ENCODE assay signal across 8 cellular contexts in the genomic region with DNA sequence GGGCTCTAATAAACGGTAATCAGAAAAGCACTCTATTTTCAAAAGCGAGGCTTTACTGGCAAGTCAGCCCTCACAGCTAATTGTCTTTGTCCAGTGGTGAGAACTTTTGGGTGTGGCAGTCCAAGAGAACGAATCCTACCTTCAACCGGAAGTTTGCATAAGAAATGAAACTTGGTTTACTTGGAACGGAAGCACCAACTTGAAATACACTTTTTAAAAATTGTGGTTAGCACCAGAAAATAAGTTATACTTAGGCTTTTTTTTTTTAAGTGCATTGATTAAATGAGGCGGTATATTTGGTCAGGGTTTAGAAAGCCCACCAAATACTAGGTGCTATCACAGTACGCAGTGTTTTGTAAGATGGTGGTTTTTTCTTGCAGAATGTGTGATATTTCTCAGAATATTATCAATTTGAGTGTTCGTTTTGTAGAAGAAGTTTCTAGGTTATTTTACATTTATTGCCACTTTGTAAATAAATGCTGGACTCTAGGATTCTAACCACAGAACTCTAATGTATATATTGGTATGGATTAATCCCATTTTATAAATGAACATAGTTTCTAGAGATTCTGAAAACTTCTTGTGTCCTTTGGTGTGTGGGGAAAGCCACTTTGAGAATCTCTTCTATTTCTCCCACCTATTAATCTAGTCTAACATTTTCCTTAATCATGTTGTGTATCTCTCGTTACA. TPM values are rescaled to one million over a fixed set of nuclear protein-coding genes. Genes with fewer than 3 reads are reported as not detected.
DNase-seq lines count a peak whose midpoint lies in the region; ATAC-seq and TF ChIP-seq lines count a peak whose summit lies in the region.

No MANE protein-coding gene starts in this region.

- peak overlapping the region; percentile 99 for H3K27ac ChIP-seq in SJCRH30

- peak overlapping the region; percentile 93 for H3K4me3 ChIP-seq in SJCRH30

- H3K27me3 ChIP-seq in SJCRH30: no peaks in the 10 kb centered on the region

- no peaks in the 10 kb centered on the region for H3K9me3 ChIP-seq in SJCRH30 (replicated peaks)

- no peaks in the 10 kb centered on the region for H3K9me3 Mint-ChIP-seq in effector memory CD8-positive, alpha-beta T cell
- no peaks in the 10 kb centered on the region for H3K9me3 Mint-ChIP-seq in natural killer cell treated with Interleukin-12 subunit alpha and Interleukin-12 subunit beta and Interleukin-15 and Interleukin-18, amount 100 ng/mL, for 72 hours

- H3K36me3 Mint-ChIP-seq in effector memory CD8-positive, alpha-beta T cell (ENCODE audit: insufficient read depth): peaks cover 50% of the 10 kb centered on the region
- peaks cover 29% of the 10 kb centered on the region for H3K36me3 Mint-ChIP-seq in natural killer cell treated with Interleukin-12 subunit alpha and Interleukin-12 subunit beta and Interleukin-15 and Interleukin-18, amount 100 ng/mL, for 72 hours

- H3K36me3 ChIP-seq in SJCRH30: peaks cover 23% of the 10 kb centered on the region

- H3K4me1 ChIP-seq in SJCRH30: peaks cover 15% of the 10 kb centered on the region

- TF ChIP-seq CTCF in GM20000 (IDR thresholded peaks at IDR 0.05; ENCODE audit: extremely low read depth, missing control alignments): no peak

- H3K4me1 Mint-ChIP-seq in effector memory CD8-positive, alpha-beta T cell (ENCODE audit: low read depth in 2 of 2): peaks cover 43 to 60% of the 10 kb centered on the region in 2 donors
- H3K4me1 Mint-ChIP-seq in natural killer cell treated with Interleukin-12 subunit alpha and Interleukin-12 subunit beta and Interleukin-15 and Interleukin-18, amount 100 ng/mL, for 72 hours (ENCODE audit: low read depth in 2 of 2): peaks cover 48 to 73% of the 10 kb centered on the region in 2 donors

- H3K27ac Mint-ChIP-seq in effector memory CD8-positive, alpha-beta T cell: peak overlapping the region; percentile 96 to 97
- peak overlapping the region; percentile 80 to 93 for H3K27ac Mint-ChIP-seq in natural killer cell treated with Interleukin-12 subunit alpha and Interleukin-12 subunit beta and Interleukin-15 and Interleukin-18, amount 100 ng/mL, for 72 hours

- H3K4me3 Mint-ChIP-seq in effector memory CD8-positive, alpha-beta T cell: peak overlapping the region; percentile 78 to 89
- H3K4me3 Mint-ChIP-seq in natural killer cell treated with Interleukin-12 subunit alpha and Interleukin-12 subunit beta and Interleukin-15 and Interleukin-18, amount 100 ng/mL, for 72 hours: peak overlapping the region; percentile 88

- peak; percentile 18 for ATAC-seq in effector memory CD8-positive, alpha-beta T cell (replicated peaks)
- ATAC-seq in natural killer cell treated with Interleukin-12 subunit alpha and Interleukin-12 subunit beta and Interleukin-15 and Interleukin-18, amount 100 ng/mL, for 72 hours: peak; percentile 11 to 51
- ATAC-seq in HG03432 (IDR thresholded peaks at IDR 0.05; ENCODE audit: unreplicated experiment): no peak

- DNase-seq in AML-193 (lab: John Stamatoyannopoulos, UW) (peak; percentile 53 to 67), GM20000 (ENCODE audit: low spot score) (peak; percentile 58), SJCRH30 (peak; percentile 14 to 37), cortex of kidney (lab: John Stamatoyannopoulos, UW) (no peak), iPS-NIHi7 (ENCODE audit: extremely low spot score) (no peak)
- DNase-seq in effector memory CD8-positive, alpha-beta T cell: peak in 2 of 3 experiments; percentile 9 to 19
- DNase-seq in natural killer cell treated with Interleukin-12 subunit alpha and Interleukin-12 subunit beta and Interleukin-15 and Interleukin-18, amount 100 ng/mL, for 72 hours (ENCODE audit: low spot score): peak; percentile 66

- no peaks in the 10 kb centered on the region for H3K27me3 Mint-ChIP-seq in effector memory CD8-positive, alpha-beta T cell
- H3K27me3 Mint-ChIP-seq in natural killer cell treated with Interleukin-12 subunit alpha and Interleukin-12 subunit beta and Interleukin-15 and Interleukin-18, amount 100 ng/mL, for 72 hours: no peaks in the 10 kb centered on the region

RNA-seq across cellular contexts. Expression of a gene that starts 1.2 kb away (rescaled TPM):
- 207 and 234 TPM in 2 replicates for total RNA-seq in SJCRH30 (2014; rRNA removed; shearing (Covaris generic))
- 100 to 1,000 TPM; 260 to 658 TPM for total RNA-seq in natural killer cell treated with Interleukin-12 subunit alpha and Interleukin-12 subunit beta and Interleukin-15 and Interleukin-18, amount 100 ng/mL, for 72 hours

RNA-seq across cellular contexts. Expression of a gene that starts 13.1 kb away (rescaled TPM):
- 106 and 118 TPM in 2 replicates for total RNA-seq in SJCRH30 (2014; rRNA removed; shearing (Covaris generic))
- total RNA-seq in natural killer cell treated with Interleukin-12 subunit alpha and Interleukin-12 subunit beta and Interleukin-15 and Interleukin-18, amount 100 ng/mL, for 72 hours: 100 to 1,000 TPM; 192 to 310 TPM

RNA-seq across cellular contexts. Expression of a gene that starts 29.0 kb away (rescaled TPM):
- total RNA-seq in SJCRH30 (2014; rRNA removed; shearing (Covaris generic)): 0.06 and 0.23 TPM in 2 replicates
- under 1 TPM; 0.88 to 0.98 TPM for total RNA-seq in natural killer cell treated with Interleukin-12 subunit alpha and Interleukin-12 subunit beta and Interleukin-15 and Interleukin-18, amount 100 ng/mL, for 72 hours

Comparison
In these comparisons a context has a peak if more than half of its experiments do, and no peak if none do; other contexts are left out.
1. DNase-seq: peak in AML-193 (2 of 2), GM20000 (single experiment), SJCRH30 (2 of 2), effector memory CD8-positive, alpha-beta T cell (2 of 3) and natural killer cell treated with Interleukin-12 subunit alpha and Interleukin-12 subunit beta and Interleukin-15 and Interleukin-18, amount 100 ng/mL, for 72 hours (single experiment); none in cortex of kidney (single experiment) and iPS-NIHi7 (single experiment).